In the genomic region with DNA sequence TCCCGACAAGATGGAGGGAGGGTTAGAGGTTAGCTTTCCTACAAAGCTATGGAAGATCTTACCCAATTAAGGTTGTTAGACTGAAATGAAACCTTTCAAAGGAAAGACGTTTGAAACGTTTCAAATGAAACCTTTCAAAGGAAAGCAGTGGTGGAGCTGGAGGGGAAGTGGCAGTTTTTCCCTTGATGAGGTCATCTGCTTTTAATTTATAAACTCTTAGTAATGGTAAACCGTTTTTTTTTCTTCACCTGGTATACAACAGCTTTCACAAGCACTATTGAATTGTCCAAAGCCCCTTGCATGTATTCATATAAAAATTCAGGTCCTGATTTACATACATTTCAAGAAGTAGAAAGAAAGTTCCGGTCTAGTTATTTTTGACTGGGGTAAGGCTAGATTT, we compare ENCODE assay signal across 1 cellular context.
TF ChIP-seq lines count a peak whose summit lies in the region.

No MANE protein-coding gene starts in this region.

TF ChIP-seq in IMR-90, 13 proteins besides CTCF, POLR2A, EP300 and RAD21:
- TF ChIP-seq FOS (IDR thresholded peaks at IDR 0.05; ENCODE audit: low read depth, low read length): no peak
- TF ChIP-seq, protein P1, sequence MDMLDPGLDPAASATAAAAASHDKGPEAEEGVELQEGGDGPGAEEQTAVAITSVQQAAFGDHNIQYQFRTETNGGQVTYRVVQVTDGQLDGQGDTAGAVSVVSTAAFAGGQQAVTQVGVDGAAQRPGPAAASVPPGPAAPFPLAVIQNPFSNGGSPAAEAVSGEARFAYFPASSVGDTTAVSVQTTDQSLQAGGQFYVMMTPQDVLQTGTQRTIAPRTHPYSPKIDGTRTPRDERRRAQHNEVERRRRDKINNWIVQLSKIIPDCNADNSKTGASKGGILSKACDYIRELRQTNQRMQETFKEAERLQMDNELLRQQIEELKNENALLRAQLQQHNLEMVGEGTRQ (IDR thresholded peaks at IDR 0.05; ENCODE audit: low read depth, low read length): no peak
- no peak for TF ChIP-seq RFX5 (IDR thresholded peaks at IDR 0.05; ENCODE audit: low read depth, low read length)
- TF ChIP-seq SMC3 (IDR thresholded peaks at IDR 0.05; ENCODE audit: low read depth, low read length): no peak
- no peak for TF ChIP-seq MXI1 (IDR thresholded peaks at IDR 0.05; ENCODE audit: borderline replicate concordance, low read depth, low read length)
- TF ChIP-seq CEBPB (IDR thresholded peaks at IDR 0.05; ENCODE audit: low read depth, low read length): no peak
- TF ChIP-seq MAZ (IDR thresholded peaks at IDR 0.05; ENCODE audit: borderline replicate concordance, low read depth, low read length): no peak
- TF ChIP-seq, protein P2, sequence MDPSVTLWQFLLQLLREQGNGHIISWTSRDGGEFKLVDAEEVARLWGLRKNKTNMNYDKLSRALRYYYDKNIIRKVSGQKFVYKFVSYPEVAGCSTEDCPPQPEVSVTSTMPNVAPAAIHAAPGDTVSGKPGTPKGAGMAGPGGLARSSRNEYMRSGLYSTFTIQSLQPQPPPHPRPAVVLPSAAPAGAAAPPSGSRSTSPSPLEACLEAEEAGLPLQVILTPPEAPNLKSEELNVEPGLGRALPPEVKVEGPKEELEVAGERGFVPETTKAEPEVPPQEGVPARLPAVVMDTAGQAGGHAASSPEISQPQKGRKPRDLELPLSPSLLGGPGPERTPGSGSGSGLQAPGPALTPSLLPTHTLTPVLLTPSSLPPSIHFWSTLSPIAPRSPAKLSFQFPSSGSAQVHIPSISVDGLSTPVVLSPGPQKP (IDR thresholded peaks at IDR 0.05; ENCODE audit: borderline replicate concordance, low read depth, low read length): no peak
- no peak for TF ChIP-seq CHD1 (IDR thresholded peaks at IDR 0.05; ENCODE audit: low read depth, low read length)
- TF ChIP-seq RCOR1 (IDR thresholded peaks at IDR 0.05; ENCODE audit: insufficient replicate concordance, low read length): no peak
- no peak for TF ChIP-seq MAFK (IDR thresholded peaks at IDR 0.05; ENCODE audit: low read depth, low read length)
- no peak for TF ChIP-seq NFE2L2 (IDR thresholded peaks at IDR 0.05; ENCODE audit: low read depth, low read length)
- no peak for TF ChIP-seq BHLHE40 (IDR thresholded peaks at IDR 0.05; ENCODE audit: low read depth, low read length)
